In genomic region chrX:47507204-47507878, GRCh38 we compare ENCODE assay signal across 1 cellular context.
TF ChIP-seq lines count a peak whose summit lies in the region.

No MANE protein-coding gene starts in this region.

TF ChIP-seq in GM12878, 131 proteins besides CTCF, POLR2A, EP300 and RAD21 (continued from another document):
- no peak for TF ChIP-seq REST (IDR thresholded peaks at IDR 0.05; ENCODE audit: low read depth, low read length)
- 0 out of 4 replicates have a peak, but pooled peaks of 1 of the 2 experiments have one; percentile 15 for TF ChIP-seq IKZF2 (IDR thresholded peaks at IDR 0.05)
- TF ChIP-seq MTA3 (IDR thresholded peaks at IDR 0.05; ENCODE audit: borderline replicate concordance, low read length), result no peak
TF ChIP-seq in GM12878: peak in this region for 2.
